Comparison of ENCODE assay signal across 15 cellular contexts in the genomic region with DNA sequence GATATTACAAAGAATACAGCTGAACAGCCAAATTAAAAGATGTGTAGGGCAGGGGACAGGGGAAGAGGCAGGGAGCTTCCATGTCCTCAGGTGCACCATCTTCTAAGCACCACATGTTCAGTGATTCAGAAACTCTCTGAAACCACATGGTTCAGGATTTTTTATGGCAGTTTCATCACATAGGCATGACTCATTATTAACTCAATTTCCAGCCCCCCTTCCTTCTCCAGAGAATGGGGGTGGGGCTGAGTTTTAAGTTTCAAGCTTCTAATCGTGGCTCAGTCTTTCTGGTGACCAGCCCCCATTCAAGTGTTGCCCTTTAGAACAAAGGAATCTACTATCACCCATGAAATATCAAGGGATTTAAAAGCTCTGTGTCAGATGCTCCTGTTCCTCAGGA.
A peak's percentile ranks its signal among the peaks of the same experiment; 100 is the strongest.
DNase-seq lines count a peak whose midpoint lies in the region; ATAC-seq, FAIRE-seq and TF ChIP-seq lines count a peak whose summit lies in the region.
"Had no signal": no experiment of that assay in that cellular context is flagged by ENCODE, and none has a peak within 500 bp of the region (broad histone marks: within the 10 kb centered on the region; RNA-seq: fewer than 3 reads in every experiment).

No MANE protein-coding gene starts in this region.

- FAIRE-seq in RCC 7860 (lab: Jason Lieb, UNC), result peak; percentile 80

- H3K27ac Mint-ChIP-seq in activated T-cell treated with anti-CD3 and anti-CD28 coated beads, Interleukin-2, amount 50 U/mL, for 72 hours, result no peak overlapping the region
- H3K27ac Mint-ChIP-seq: neural progenitor cell had no signal

- no peak overlapping the region for H3K4me3 ChIP-seq in retinal pigment epithelial cell (ENCODE audit: low read length)
- H3K4me3 ChIP-seq: neural progenitor cell had no signal

- H3K4me3 Mint-ChIP-seq in activated T-cell treated with anti-CD3 and anti-CD28 coated beads, Interleukin-2, amount 50 U/mL, for 72 hours, result no peak overlapping the region
- H3K4me3 Mint-ChIP-seq: neural progenitor cell had no signal

- H3K36me3 Mint-ChIP-seq in activated T-cell treated with anti-CD3 and anti-CD28 coated beads, Interleukin-2, amount 50 U/mL, for 72 hours (ENCODE audit: insufficient read depth in 2 of 2), result no peaks in the 10 kb centered on the region
- H3K36me3 Mint-ChIP-seq: neural progenitor cell had no signal

- no peak for TF ChIP-seq CTCF in retinal pigment epithelial cell (conservative IDR thresholded peaks at IDR 0.05; ENCODE audit: low read depth, low read length)

- ATAC-seq in activated T-cell treated with anti-CD3 and anti-CD28 coated beads, Interleukin-2, amount 50 U/mL, for 72 hours (replicated peaks in 1 of 2), result no peak
- ATAC-seq in HG03460 (IDR thresholded peaks at IDR 0.05; ENCODE audit: unreplicated experiment) (no peak), HG03439 (IDR thresholded peaks at IDR 0.05; ENCODE audit: unreplicated experiment) (no peak)
- ATAC-seq: stimulated activated naive CD8-positive, alpha-beta T cell treated with anti-CD3 and anti-CD28 coated beads, Interleukin-15, Interleukin-2, amounts not matched to agents 100 U/mL and 50 U/mL, for 24 hours had no signal

- peak overlapping the region; percentile 73 for H3K27ac ChIP-seq in epithelial cell of prostate
- H3K27ac ChIP-seq: neural progenitor cell had no signal

- no peaks in the 10 kb centered on the region for H3K9me3 Mint-ChIP-seq in activated T-cell treated with anti-CD3 and anti-CD28 coated beads, Interleukin-2, amount 50 U/mL, for 72 hours
- H3K9me3 Mint-ChIP-seq: neural progenitor cell had no signal

- H3K4me1 Mint-ChIP-seq in activated T-cell treated with anti-CD3 and anti-CD28 coated beads, Interleukin-2, amount 50 U/mL, for 72 hours (ENCODE audit: low read depth), result no peaks in the 10 kb centered on the region
- H3K4me1 Mint-ChIP-seq: neural progenitor cell had no signal

- DNase-seq in GM04503 (ENCODE audit: low read depth), result peak; percentile 14
- peak; percentile 61 for DNase-seq in RCC 7860 (ENCODE audit: low spot score)
- peak; percentile 68 for DNase-seq in epithelial cell of prostate (ENCODE audit: low read depth, low spot score)
- peak; percentile 70 for DNase-seq in retinal pigment epithelial cell (ENCODE audit: low read depth)
- DNase-seq in activated T-cell treated with anti-CD3 and anti-CD28 coated beads, Interleukin-2, amount 50 U/mL, for 72 hours, result no peak
- no peak for DNase-seq in CD1c-positive myeloid dendritic cell (ENCODE audit: extremely low spot score)
- DNase-seq: activated CD8-positive, alpha-beta memory T cell treated with anti-CD3 and anti-CD28 coated beads, Interleukin-2, amount 50 U/mL, for 48 hours; amygdala; DND-41; NCI-H1930; OCI-M1; stimulated activated naive CD8-positive, alpha-beta T cell treated with anti-CD3 and anti-CD28 coated beads, Interleukin-15, Interleukin-2, amounts not matched to agents 100 U/mL and 50 U/mL, for 24 hours had no signal

- no peaks in the 10 kb centered on the region for H3K27me3 Mint-ChIP-seq in activated T-cell treated with anti-CD3 and anti-CD28 coated beads, Interleukin-2, amount 50 U/mL, for 72 hours (ENCODE audit: low read depth)

Comparison
In these comparisons a context has a peak if more than half of its experiments do, and no peak if none do; other contexts are left out.
1. DNase-seq: peak in GM04503 (single experiment), RCC 7860 (single experiment), epithelial cell of prostate (single experiment) and retinal pigment epithelial cell (single experiment); none in activated T-cell treated with anti-CD3 and anti-CD28 coated beads, Interleukin-2, amount 50 U/mL, for 72 hours (0 of 2) and CD1c-positive myeloid dendritic cell (single experiment).